ENCODE assay signal across 13 cellular contexts in genomic region chr13:23386533-23386932, GRCh38. TPM values are rescaled to one million over a fixed set of nuclear protein-coding genes. Genes with fewer than 3 reads are reported as not detected.
DNase-seq lines count a peak whose midpoint lies in the region; ATAC-seq and TF ChIP-seq lines count a peak whose summit lies in the region.
"Had no signal": no experiment of that assay in that cellular context is flagged by ENCODE, and none has a peak within 500 bp of the region (broad histone marks: within the 10 kb centered on the region; RNA-seq: fewer than 3 reads in every experiment).

No MANE protein-coding gene starts in this region.

- POLR2A ChIA-PET in activated CD8-positive, alpha-beta T cell treated with anti-CD3 and anti-CD28 coated beads for 36 hours (lab: Charles Lee) = interaction anchor here (1.2 kb wide), 1 partner anchor 12 kb away, joined by 3 read pairs; no protein-coding TSS in a partner anchor
- POLR2A ChIA-PET in RWPE1 (lab: Yijun Ruan, JAX; ENCODE audit: low non-redundant PET) = no interaction called here

- H3K4me3 ChIP-seq in suprapubic skin (no peak overlapping the region), lower lobe of right lung (no peak overlapping the region)
- H3K4me3 ChIP-seq: psoas muscle had no signal

- H3K27me3 Mint-ChIP-seq in activated CD8-positive, alpha-beta T cell treated with anti-CD3 and anti-CD28 coated beads for 36 hours = peaks cover 7% of the 10 kb centered on the region

- H3K27me3 ChIP-seq in suprapubic skin = no peaks in the 10 kb centered on the region
- no peaks in the 10 kb centered on the region for H3K27me3 ChIP-seq in lower lobe of right lung (ENCODE audit: low read depth)

- no peaks in the 10 kb centered on the region for H3K36me3 Mint-ChIP-seq in activated CD8-positive, alpha-beta T cell treated with anti-CD3 and anti-CD28 coated beads for 36 hours (ENCODE audit: low read depth)

- TF ChIP-seq CTCF in activated CD8-positive, alpha-beta T cell treated with anti-CD3 and anti-CD28 coated beads for 36 hours (IDR thresholded peaks at IDR 0.05) = no peak
- TF ChIP-seq CTCF in suprapubic skin (IDR thresholded peaks at IDR 0.05) (no peak), RWPE1 (conservative IDR thresholded peaks at IDR 0.05; ENCODE audit: low read depth) (no peak), lower lobe of right lung (IDR thresholded peaks at IDR 0.05) (no peak)

- ATAC-seq in GM18858 (IDR thresholded peaks at IDR 0.05; ENCODE audit: unreplicated experiment) (peak; percentile 52), GM19452 (IDR thresholded peaks at IDR 0.05; ENCODE audit: unreplicated experiment) (peak; percentile 46), HG02852 (IDR thresholded peaks at IDR 0.05; ENCODE audit: unreplicated experiment) (peak; percentile 71), lower lobe of right lung (no peak)
- ATAC-seq in activated CD8-positive, alpha-beta T cell treated with anti-CD3 and anti-CD28 coated beads for 36 hours = peak; percentile 70
- ATAC-seq: psoas muscle had no signal

- H3K4me3 Mint-ChIP-seq in activated CD8-positive, alpha-beta T cell treated with anti-CD3 and anti-CD28 coated beads for 36 hours = no peak overlapping the region

- H3K4me1 ChIP-seq in suprapubic skin (no peaks in the 10 kb centered on the region), lower lobe of right lung (no peaks in the 10 kb centered on the region)

- no peaks in the 10 kb centered on the region for H3K36me3 ChIP-seq in suprapubic skin
- no peaks in the 10 kb centered on the region for H3K36me3 ChIP-seq in lower lobe of right lung

- intact Hi-C loops in activated CD8-positive, alpha-beta T cell treated with anti-CD3 and anti-CD28 coated beads for 36 hours (cut with micrococcal nuclease) = no loop called here
- intact Hi-C loops in lower lobe of right lung (cut with DNase I) = no loop called here

- H3K27ac ChIP-seq in suprapubic skin (no peak overlapping the region), RWPE1 (no peak overlapping the region), lower lobe of right lung (no peak overlapping the region)
- H3K27ac ChIP-seq: psoas muscle, VCaP had no signal

- CTCF ChIA-PET in activated CD8-positive, alpha-beta T cell treated with anti-CD3 and anti-CD28 coated beads for 36 hours (lab: Charles Lee) = no interaction called here
- CTCF ChIA-PET in RWPE1 (lab: Yijun Ruan, JAX) = interaction anchor here (0.6 kb wide), 1 partner anchor 434 kb away, joined by 3 read pairs; no protein-coding TSS in a partner anchor

- H3K9me3 ChIP-seq in suprapubic skin = no peaks in the 10 kb centered on the region
- H3K9me3 ChIP-seq in lower lobe of right lung = no peaks in the 10 kb centered on the region
- H3K9me3 ChIP-seq: psoas muscle had no signal

- peak; percentile 20 for DNase-seq in activated CD8-positive, alpha-beta T cell treated with anti-CD3 and anti-CD28 coated beads for 36 hours
- DNase-seq in suprapubic skin (ENCODE audit: low spot score in 2 of 2) (no peak), RWPE1 (ENCODE audit: low spot score) (no peak), lower lobe of right lung (no peak)
- DNase-seq: cortex of kidney; GOT3; NCI-H510A treated with DMSO at 0.1 percent for 48 hours; psoas muscle; stimulated activated CD4-positive, alpha-beta T cell treated with anti-CD3 and anti-CD28 coated beads, Interleukin-4, amount 100 ng/mL, for 4 hours had no signal

- no peak for TF ChIP-seq EP300 in suprapubic skin (IDR thresholded peaks at IDR 0.05)

- 89% methylated on average over 2 of the region's 2 CpGs for WGBS in suprapubic skin

- peak overlapping the region; percentile 53 for H3K27ac Mint-ChIP-seq in activated CD8-positive, alpha-beta T cell treated with anti-CD3 and anti-CD28 coated beads for 36 hours

- TF ChIP-seq POLR2A in suprapubic skin (IDR thresholded peaks at IDR 0.05) = no peak

- peaks cover 27% of the 10 kb centered on the region for H3K4me1 Mint-ChIP-seq in activated CD8-positive, alpha-beta T cell treated with anti-CD3 and anti-CD28 coated beads for 36 hours (ENCODE audit: low read depth)

- H3K9me3 Mint-ChIP-seq in activated CD8-positive, alpha-beta T cell treated with anti-CD3 and anti-CD28 coated beads for 36 hours = no peaks in the 10 kb centered on the region

RNA-seq across cellular contexts. Expression of gene SACS, which starts 47.0 kb away (rescaled TPM):
- 10 to 100 TPM; 39.2 to 46.4 TPM for total RNA-seq in activated CD8-positive, alpha-beta T cell treated with anti-CD3 and anti-CD28 coated beads for 36 hours
- total RNA-seq in suprapubic skin (10 to 100 TPM in 3 of 4 donors, 1 to 10 TPM in 1; 6.4 to 17.9 (median 13.3) TPM), lower lobe of right lung (6.7 TPM)

Comparison
In these comparisons a context has a peak if more than half of its experiments do, and no peak if none do; other contexts are left out.
1. ATAC-seq: peak in GM18858 (single experiment), GM19452 (single experiment), HG02852 (single experiment) and activated CD8-positive, alpha-beta T cell treated with anti-CD3 and anti-CD28 coated beads for 36 hours (single experiment); none in lower lobe of right lung (0 of 2).